ENCODE assay signal across 11 cellular contexts in genomic region chr2:54084600-54084999, GRCh38. TPM values are rescaled to one million over a fixed set of nuclear protein-coding genes. Genes with fewer than 3 reads are reported as not detected.
A peak's percentile ranks its signal among the peaks of the same experiment; 100 is the strongest.
DNase-seq lines count a peak whose midpoint lies in the region; ATAC-seq, FAIRE-seq and TF ChIP-seq lines count a peak whose summit lies in the region.
"Had no signal": no experiment of that assay in that cellular context is flagged by ENCODE, and none has a peak within 500 bp of the region (broad histone marks: within the 10 kb centered on the region; RNA-seq: fewer than 3 reads in every experiment).

No MANE protein-coding gene starts in this region.

- H3K4me3 ChIP-seq in GM12878 = no peak overlapping the region

- in situ Hi-C loops in ACHN (cut with HindIII; ENCODE audit: low pct_ligation_motif_present, low pct_unique_long_range_greater_than_20kb, low sequenced_read_pairs) (no loop called here), GM12878 (cut with MboI) (no loop called here)

- H3K27me3 ChIP-seq in GM12878 (replicated peaks in 1 of 2; ENCODE audit: control insufficient read depth in 2 of 2, insufficient read depth in 2 of 2, low read length in 1 of 2) = no peaks in the 10 kb centered on the region

- POLR2A ChIA-PET in GM12878 (lab: Charles Lee) = no interaction called here
- POLR2A ChIA-PET in naive thymus-derived CD8-positive, alpha-beta T cell (lab: Charles Lee) = no interaction called here
- POLR2A ChIA-PET in activated CD4-positive, alpha-beta T cell treated with anti-CD3 and anti-CD28 coated beads, Interleukin-2, amount 10 ng/mL, durations not matched to agents 7 days and 5 days (lab: Charles Lee) = no interaction called here

- CTCF ChIA-PET in GM12878 (lab: Yijun Ruan, JAX) = interaction anchor here (1.0 to 1.2 kb wide), 2 partner anchors 12 to 31 kb away, joined by 3 read pairs; no protein-coding TSS in a partner anchor
- CTCF ChIA-PET in activated CD4-positive, alpha-beta T cell treated with anti-CD3 and anti-CD28 coated beads, Interleukin-2, amount 10 ng/mL, durations not matched to agents 7 days and 5 days (lab: Charles Lee) = no interaction called here

- intact Hi-C loops in GM12878 (cut with micrococcal nuclease; ENCODE audit: unreplicated experiment) = no loop called here

- no peak overlapping the region for H3K27ac ChIP-seq in GM12878 (ENCODE audit: control insufficient read depth, insufficient read depth)

- H3K36me3 ChIP-seq in GM12878 (ENCODE audit: control insufficient read depth in 2 of 2, insufficient read depth in 2 of 2, low read length in 1 of 2) = no peaks in the 10 kb centered on the region

- H3K4me3 Mint-ChIP-seq in HFFc6 = no peak overlapping the region
- no peak overlapping the region for H3K4me3 Mint-ChIP-seq in naive thymus-derived CD8-positive, alpha-beta T cell
- H3K4me3 Mint-ChIP-seq in activated CD4-positive, alpha-beta T cell treated with anti-CD3 and anti-CD28 coated beads, Interleukin-2, amount 10 ng/mL, durations not matched to agents 7 days and 5 days = no peak overlapping the region
- H3K4me3 Mint-ChIP-seq: activated naive CD8-positive, alpha-beta T cell treated with anti-CD3 and anti-CD28 coated beads, Interleukin-2, amount 10 ng/mL, durations not matched to agents 7 days and 5 days; CD8-positive, alpha-beta memory T cell had no signal

- no peaks in the 10 kb centered on the region for H3K36me3 Mint-ChIP-seq in HFFc6 (ENCODE audit: low read depth)
- H3K36me3 Mint-ChIP-seq in naive thymus-derived CD8-positive, alpha-beta T cell = peaks cover 0 to 12% (median 5%) of the 10 kb centered on the region in 3 donors
- H3K36me3 Mint-ChIP-seq in activated CD4-positive, alpha-beta T cell treated with anti-CD3 and anti-CD28 coated beads, Interleukin-2, amount 10 ng/mL, durations not matched to agents 7 days and 5 days (ENCODE audit: low read depth) = no peaks in the 10 kb centered on the region

- no peaks in the 10 kb centered on the region for H3K27me3 Mint-ChIP-seq in HFFc6 (ENCODE audit: insufficient read depth)
- H3K27me3 Mint-ChIP-seq in naive thymus-derived CD8-positive, alpha-beta T cell = no peaks in the 10 kb centered on the region
- H3K27me3 Mint-ChIP-seq in activated CD4-positive, alpha-beta T cell treated with anti-CD3 and anti-CD28 coated beads, Interleukin-2, amount 10 ng/mL, durations not matched to agents 7 days and 5 days = no peaks in the 10 kb centered on the region
- H3K27me3 Mint-ChIP-seq: activated naive CD8-positive, alpha-beta T cell treated with anti-CD3 and anti-CD28 coated beads, Interleukin-2, amount 10 ng/mL, durations not matched to agents 7 days and 5 days; CD8-positive, alpha-beta memory T cell had no signal

- peak; percentile 24; the same call in 1 of the 2 replicates for TF ChIP-seq RAD21 in GM12878 (IDR thresholded peaks at IDR 0.05; ENCODE audit: insufficient read depth, low read depth, low read length)

- no peak for FAIRE-seq in GM12878 (lab: Jason Lieb, UNC)

- RAD21 ChIA-PET in GM12878 (lab: Charles Lee; ENCODE audit: unreplicated experiment) = no interaction called here

- no peak overlapping the region for H3K4me2 ChIP-seq in GM12878 (ENCODE audit: control insufficient read depth, insufficient read depth)

- BruUV-seq in GM12878 (replicated peaks; lab: Mats Ljungman, UMichigan) = no TSS peak

- H3K9me3 Mint-ChIP-seq in HFFc6 = no peaks in the 10 kb centered on the region
- H3K9me3 Mint-ChIP-seq in naive thymus-derived CD8-positive, alpha-beta T cell = no peaks in the 10 kb centered on the region
- H3K9me3 Mint-ChIP-seq in activated CD4-positive, alpha-beta T cell treated with anti-CD3 and anti-CD28 coated beads, Interleukin-2, amount 10 ng/mL, durations not matched to agents 7 days and 5 days = no peaks in the 10 kb centered on the region
- H3K9me3 Mint-ChIP-seq: activated naive CD8-positive, alpha-beta T cell treated with anti-CD3 and anti-CD28 coated beads, Interleukin-2, amount 10 ng/mL, durations not matched to agents 7 days and 5 days; CD8-positive, alpha-beta memory T cell had no signal

- no peaks in the 10 kb centered on the region for H4K20me1 ChIP-seq in GM12878 (ENCODE audit: control insufficient read depth, insufficient read depth)

- H3K4me1 Mint-ChIP-seq in HFFc6 (ENCODE audit: low read depth) = peaks cover 38% of the 10 kb centered on the region
- no peaks in the 10 kb centered on the region for H3K4me1 Mint-ChIP-seq in naive thymus-derived CD8-positive, alpha-beta T cell
- peaks cover 5% of the 10 kb centered on the region for H3K4me1 Mint-ChIP-seq in activated CD4-positive, alpha-beta T cell treated with anti-CD3 and anti-CD28 coated beads, Interleukin-2, amount 10 ng/mL, durations not matched to agents 7 days and 5 days
- H3K4me1 Mint-ChIP-seq: CD8-positive, alpha-beta memory T cell had no signal

- no peak for TF ChIP-seq POLR2A in GM12878 (IDR thresholded peaks at IDR 0.05; ENCODE audit: low read depth, low read length)

- no peak overlapping the region for H2AFZ ChIP-seq in GM12878 (ENCODE audit: control insufficient read depth, low read depth, low read length)

- SMC1A ChIA-PET in GM12878 (lab: Charles Lee; ENCODE audit: uncharacterized antibody, unreplicated experiment) = no interaction called here

- 53% methylated on average over 3 of the region's 3 CpGs for WGBS in GM12878 (ENCODE audit: insufficient coverage, insufficient replicate concordance, low lambda C conversion rate, missing lambda C conversion rate)

- H3K9me3 ChIP-seq in GM12878 (replicated peaks; ENCODE audit: control insufficient read depth, insufficient read depth, low read length) = no peaks in the 10 kb centered on the region

- DNase-seq in ACHN (peak; percentile 23), HFFc6 (no peak), GM12878 (ENCODE audit: low read depth, low spot score) (no peak), iris pigment epithelial cell (ENCODE audit: low read depth) (peak; percentile 32), T-helper 9 cell (no peak)
- no peak for DNase-seq in naive thymus-derived CD8-positive, alpha-beta T cell
- no peak for DNase-seq in activated CD4-positive, alpha-beta T cell treated with anti-CD3 and anti-CD28 coated beads, Interleukin-2, amount 10 ng/mL, durations not matched to agents 7 days and 5 days
- DNase-seq: activated naive CD8-positive, alpha-beta T cell treated with anti-CD3 and anti-CD28 coated beads, Interleukin-2, amount 10 ng/mL, durations not matched to agents 7 days and 5 days; CD8-positive, alpha-beta memory T cell; NCI-H1930 had no signal

- ATAC-seq in GM12878 = no peak
- no peak for ATAC-seq in naive thymus-derived CD8-positive, alpha-beta T cell
- ATAC-seq in GM18517 (IDR thresholded peaks at IDR 0.05; ENCODE audit: unreplicated experiment) = no peak

- TF ChIP-seq EP300 in GM12878 (IDR thresholded peaks at IDR 0.05; ENCODE audit: borderline replicate concordance in 1 of 2, control insufficient read depth in 1 of 2, low read depth in 2 of 2, low read length in 2 of 2) = no peak

- H3K79me2 ChIP-seq in GM12878 (ENCODE audit: control insufficient read depth, insufficient read depth, low read length) = no peaks in the 10 kb centered on the region

- H3K4me1 ChIP-seq in GM12878 (ENCODE audit: control insufficient read depth, insufficient read depth, low read length) = peaks cover 8% of the 10 kb centered on the region

- TF ChIP-seq CTCF in HFFc6 (IDR thresholded peaks at IDR 0.05) = peak; percentile 58
- TF ChIP-seq CTCF in GM12878 (IDR thresholded peaks at IDR 0.05 in 2 of 3, conservative IDR thresholded peaks at IDR 0.05 in 1 of 3; ENCODE audit: control insufficient read depth in 2 of 3, extremely low read depth in 1 of 3, insufficient read depth in 1 of 3, low read depth in 3 of 3, low read length in 3 of 3) = peak in 2 of 3 experiments; percentile 5 to 36; a peak in 3 of 6 replicates

- no peak overlapping the region for H3K9ac ChIP-seq in GM12878 (ENCODE audit: control insufficient read depth, insufficient read depth, low read length)

- no peak overlapping the region for H3K27ac Mint-ChIP-seq in HFFc6
- H3K27ac Mint-ChIP-seq in naive thymus-derived CD8-positive, alpha-beta T cell = peak overlapping the region in 2 of 10 donors; percentile 15 to 79
- H3K27ac Mint-ChIP-seq in activated CD4-positive, alpha-beta T cell treated with anti-CD3 and anti-CD28 coated beads, Interleukin-2, amount 10 ng/mL, durations not matched to agents 7 days and 5 days = no peak overlapping the region
- H3K27ac Mint-ChIP-seq: activated naive CD8-positive, alpha-beta T cell treated with anti-CD3 and anti-CD28 coated beads, Interleukin-2, amount 10 ng/mL, durations not matched to agents 7 days and 5 days had no signal

TF ChIP-seq in GM12878, 131 proteins besides CTCF, POLR2A, EP300 and RAD21:
- TF ChIP-seq MTA3 (IDR thresholded peaks at IDR 0.05; ENCODE audit: borderline replicate concordance, low read length) (no peak), KDM1A (IDR thresholded peaks at IDR 0.05; ENCODE audit: borderline replicate concordance) (no peak), TCF3 (IDR thresholded peaks at IDR 0.05; ENCODE audit: borderline replicate concordance, insufficient read depth, low read depth, low read length) (no peak)

RNA-seq across cellular contexts. Expression of gene ACYP2, which starts 30.8 kb away (rescaled TPM):
- total RNA-seq in HFFc6 (2021; fragmentation: NEBNext Ultra II Directional; extraction: Animal tissue kit (Norgen Biotek cat#: 25700)) = 10 to 100 TPM in 3 of 6 experiments, 1 to 10 TPM in 3; 8.6 to 15.8 (median 9.8) TPM
- 18.2 and 20.2 TPM in 2 replicates for total RNA-seq in GM12878 (2013; cell fraction: nucleolus; rRNA removed)
- total RNA-seq in GM12878 (2014; rRNA removed) (4.1 and 4.7 TPM in 2 replicates), GM12878 (2014; rRNA removed; fragmentation: Illumina TruSeq; extraction: Trizol) (4.2 and 4.5 TPM in 2 replicates), GM12878 (2021) (6.2 and 9.0 TPM in 2 replicates)
- polyA plus RNA-seq in GM12878 (2011; ENCODE audit: low read depth) = 4.0 TPM
- polyA plus RNA-seq in GM12878 (2011; rRNA removed) (4.8 and 7.3 TPM in 2 replicates), GM12878 (2014; fragmentation: Illumina TruSeq; extraction: Trizol) (5.5 and 5.9 TPM in 2 replicates), GM12878 (2014; fragmentation: Nextera tagmentation; extraction: Ambion mirVana) (10 to 100 TPM; 11.3 to 11.7 TPM), GM12878 (2014; rRNA removed) (9.0 and 9.1 TPM in 2 replicates), GM12878 (2016; fragmentation: Nextera tagmentation; extraction: Ambion mirVana) (10 to 100 TPM; 15.1 to 16.3 TPM)
- polyA plus RNA-seq in GM12878 (2011; cell fraction: cytosol; rRNA removed) = 3.6 and 4.3 TPM in 2 replicates
- polyA plus RNA-seq in GM12878 (2011; cell fraction: nucleus; rRNA removed) = 2.7 and 2.8 TPM in 2 replicates
- polyA plus RNA-seq in GM12878 (2012) = 7.3 and 8.8 TPM in 2 replicates
- 1.9 and 2.3 TPM in 2 replicates for polyA minus RNA-seq in GM12878 (2011; rRNA and poly(A)+ RNA removed)
- 1.1 and 1.3 TPM in 2 replicates for polyA minus RNA-seq in GM12878 (2011; cell fraction: cytosol; rRNA and poly(A)+ RNA removed)
- 3.4 and 5.4 TPM in 2 replicates for polyA minus RNA-seq in GM12878 (2011; cell fraction: nucleus; rRNA and poly(A)+ RNA removed)
- total RNA-seq in naive thymus-derived CD8-positive, alpha-beta T cell = 10 to 100 TPM; 14.3 to 18.1 TPM
- polyA plus RNA-seq in naive thymus-derived CD8-positive, alpha-beta T cell = 10 to 100 TPM; 12.4 to 13.2 (median 12.5) TPM
- total RNA-seq in activated CD4-positive, alpha-beta T cell treated with anti-CD3 and anti-CD28 coated beads, Interleukin-2, amount 10 ng/mL, durations not matched to agents 7 days and 5 days = 10 to 100 TPM; 12.9 to 13.1 TPM

Comparison
In these comparisons a context has a peak if more than half of its experiments do, and no peak if none do; other contexts are left out.
1. DNase-seq: peak in ACHN (single experiment) and iris pigment epithelial cell (single experiment); none in HFFc6 (single experiment), GM12878 (single experiment), naive thymus-derived CD8-positive, alpha-beta T cell (0 of 10), T-helper 9 cell (single experiment) and activated CD4-positive, alpha-beta T cell treated with anti-CD3 and anti-CD28 coated beads, Interleukin-2, amount 10 ng/mL, durations not matched to agents 7 days and 5 days (single experiment).